Comparison of ENCODE assay signal across 8 cellular contexts in the genomic region with DNA sequence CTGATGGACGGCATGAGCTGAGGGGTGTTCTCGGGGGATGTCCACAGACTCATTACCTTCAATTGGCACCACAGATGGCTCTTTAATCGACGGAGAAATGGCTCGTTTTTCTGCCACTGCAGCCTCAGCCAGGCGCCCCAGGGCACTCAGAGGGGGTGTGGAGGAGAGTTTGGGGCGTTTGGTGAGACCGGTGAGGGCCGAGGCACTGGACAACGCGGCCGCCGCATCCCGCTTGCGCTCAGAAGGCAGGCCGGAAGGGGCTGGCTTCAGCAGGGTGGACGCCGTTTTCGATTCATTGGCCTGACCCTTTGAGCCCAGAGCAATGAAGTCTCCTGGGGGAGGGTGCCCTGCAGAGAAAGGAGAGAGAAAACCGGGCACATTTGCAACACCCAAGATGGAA. TPM values are rescaled to one million over a fixed set of nuclear protein-coding genes. Genes with fewer than 3 reads are reported as not detected.
A peak's percentile ranks its signal among the peaks of the same experiment; 100 is the strongest.
DNase-seq lines count a peak whose midpoint lies in the region; ATAC-seq and TF ChIP-seq lines count a peak whose summit lies in the region.

No MANE protein-coding gene starts in this region.

- POLR2A ChIA-PET in CD8-positive, alpha-beta memory T cell (lab: Charles Lee), result no interaction called here

- no peak overlapping the region for H3K18ac ChIP-seq in neuronal stem cell (ENCODE audit: low read length)

- H3K36me3 Mint-ChIP-seq in CD8-positive, alpha-beta memory T cell, result peaks cover 0 to 39% (median 4%) of the 10 kb centered on the region in 3 donors

- peaks cover 31% of the 10 kb centered on the region for H3K4me1 ChIP-seq in CD8-positive, alpha-beta memory T cell (ENCODE audit: insufficient read depth, low read length)
- H3K4me1 ChIP-seq in OCI-LY1 (ENCODE audit: insufficient read depth, low read length, severe bottlenecking) (peaks cover 42% of the 10 kb centered on the region), endocrine pancreas (ENCODE audit: control insufficient read depth, insufficient read depth, low read length) (no peaks in the 10 kb centered on the region), neuronal stem cell (ENCODE audit: control insufficient read depth in 2 of 2, insufficient read depth in 1 of 2, low read depth in 1 of 2, low read length in 2 of 2) (peaks cover 8 to 15% of the 10 kb centered on the region in 2 donors)

- H2BK5ac ChIP-seq in neuronal stem cell (ENCODE audit: low read length), result no peak overlapping the region

- no peaks in the 10 kb centered on the region for H3K27me3 ChIP-seq in CD8-positive, alpha-beta memory T cell (ENCODE audit: insufficient read depth, low read length, poor library complexity, severe bottlenecking)
- H3K27me3 ChIP-seq in OCI-LY1 (ENCODE audit: insufficient read depth, low read length) (no peaks in the 10 kb centered on the region), endocrine pancreas (ENCODE audit: control insufficient read depth, insufficient read depth, low read length) (no peaks in the 10 kb centered on the region), neuronal stem cell (ENCODE audit: control insufficient read depth in 3 of 3, insufficient read depth in 3 of 3, low read depth in 1 of 3, low read length in 3 of 3) (no peaks in the 10 kb centered on the region)

- no CpG with 5 or more reads among the region's 20 CpGs for WGBS in neuronal stem cell (ENCODE audit: extremely low coverage in 2 of 2, insufficient read length in 2 of 2, insufficient replicate concordance in 1 of 2), 2 donors

- peaks cover 18% of the 10 kb centered on the region for H3K79me1 ChIP-seq in neuronal stem cell (ENCODE audit: low read depth, low read length)

- 0 out of 2 replicates have a peak, but pooled peaks cover 8% of the 10 kb centered on the region for H3K79me2 ChIP-seq in OCI-LY1 (ENCODE audit: insufficient read depth, low read length)

- H3F3A ChIP-seq in OCI-LY1 (ENCODE audit: insufficient read depth, low read length), result 0 out of 2 replicates have a peak, but pooled peaks cover 4% of the 10 kb centered on the region

- no peak for DNase-seq in CD8-positive, alpha-beta memory T cell
- DNase-seq in neuronal stem cell (ENCODE audit: low spot score) (no peak), NCI-H1436 treated with DMSO at 0.1 percent for 48 hours (lab: John Stamatoyannopoulos, UW) (no peak)

- H3K27ac Mint-ChIP-seq in CD8-positive, alpha-beta memory T cell, result peak overlapping the region in 7 of 8 donors; percentile 47 to 89 (median 67)

- H2BK120ac ChIP-seq in neuronal stem cell (ENCODE audit: low read depth, low read length), result no peak overlapping the region

- H3K4me1 Mint-ChIP-seq in CD8-positive, alpha-beta memory T cell, result peaks cover 16 to 44% (median 18%) of the 10 kb centered on the region in 3 donors

- TF ChIP-seq CTCF in OCI-LY1 (IDR thresholded peaks at IDR 0.05; ENCODE audit: low read length), result no peak

- no peak overlapping the region for H2AFZ ChIP-seq in OCI-LY1 (ENCODE audit: low read length)
- no peak overlapping the region for H2AFZ ChIP-seq in neuronal stem cell (ENCODE audit: low read length)

- no peak overlapping the region for H3K4ac ChIP-seq in neuronal stem cell (ENCODE audit: low read length)

- no peak overlapping the region for H3K23ac ChIP-seq in neuronal stem cell (ENCODE audit: low read depth, low read length, poor library complexity)

- no peaks in the 10 kb centered on the region for H3K9me3 ChIP-seq in CD8-positive, alpha-beta memory T cell (ENCODE audit: low read length)
- H3K9me3 ChIP-seq in OCI-LY1 (ENCODE audit: low read length) (no peaks in the 10 kb centered on the region), endocrine pancreas (ENCODE audit: control insufficient read depth, low read length) (no peaks in the 10 kb centered on the region), neuronal stem cell (replicated peaks in 1 of 2; ENCODE audit: control insufficient read depth in 2 of 2, insufficient read depth in 1 of 2, low read depth in 1 of 2, low read length in 2 of 2) (no peaks in the 10 kb centered on the region)

- ATAC-seq in GM19351 (IDR thresholded peaks at IDR 0.05; ENCODE audit: unreplicated experiment), result no peak
- no peak for ATAC-seq in GM18517 (IDR thresholded peaks at IDR 0.05; ENCODE audit: unreplicated experiment)
- no peak for ATAC-seq in HG02610 (IDR thresholded peaks at IDR 0.05; ENCODE audit: unreplicated experiment)

- peak overlapping the region; percentile 90; the same call in 1 of the 2 replicates for H3K9ac ChIP-seq in OCI-LY1 (ENCODE audit: low read length)
- H3K9ac ChIP-seq in endocrine pancreas (ENCODE audit: control insufficient read depth, insufficient read depth, low read length), result peak overlapping the region; percentile 1
- H3K9ac ChIP-seq in neuronal stem cell (ENCODE audit: low read depth, low read length, poor library complexity), result no peak overlapping the region

- H2BK12ac ChIP-seq in neuronal stem cell (ENCODE audit: low read length), result no peak overlapping the region

- H3K4me2 ChIP-seq in OCI-LY1 (ENCODE audit: low read length) (peak overlapping the region; percentile 96), neuronal stem cell (ENCODE audit: insufficient read depth, low read length, poor library complexity, severe bottlenecking) (peak overlapping the region; percentile 96)

- H4K91ac ChIP-seq in neuronal stem cell (ENCODE audit: low read depth, low read length, poor library complexity), result no peak overlapping the region

- no peak overlapping the region for H2BK15ac ChIP-seq in neuronal stem cell (ENCODE audit: low read length)

- no peak overlapping the region for H3K27ac ChIP-seq in CD8-positive, alpha-beta memory T cell (ENCODE audit: low read depth, low read length)
- peak overlapping the region; percentile 25 for H3K27ac ChIP-seq in OCI-LY1 (ENCODE audit: low read depth, low read length, poor library complexity, severe bottlenecking)
- H3K27ac ChIP-seq in neuronal stem cell (replicated peaks; ENCODE audit: low read length), result no peak overlapping the region

- no peaks in the 10 kb centered on the region for H4K20me1 ChIP-seq in OCI-LY1 (ENCODE audit: insufficient read depth, low read length)

- H3K9me3 Mint-ChIP-seq in CD8-positive, alpha-beta memory T cell, result no peaks in the 10 kb centered on the region

- H3K14ac ChIP-seq in neuronal stem cell (ENCODE audit: low read length), result no peak overlapping the region

- no peaks in the 10 kb centered on the region for H3K9me2 ChIP-seq in OCI-LY1 (ENCODE audit: low read depth, low read length)

- H3K4me3 Mint-ChIP-seq in CD8-positive, alpha-beta memory T cell, result peak overlapping the region; percentile 75 to 91 (median 86)

- CTCF ChIA-PET in CD8-positive, alpha-beta memory T cell (lab: Charles Lee), result no interaction called here

- H3K4me3 ChIP-seq in CD8-positive, alpha-beta memory T cell (ENCODE audit: low read length), result peak overlapping the region; percentile 79
- H3K4me3 ChIP-seq in OCI-LY1 (ENCODE audit: low read depth, low read length, poor library complexity, severe bottlenecking) (peak overlapping the region; percentile 97), endocrine pancreas (ENCODE audit: control insufficient read depth, insufficient read depth, low read length) (peak overlapping the region; percentile 19), neuronal stem cell (ENCODE audit: low read length in 2 of 2) (peak overlapping the region in 1 of 2 donors; percentile 96)

- H4K8ac ChIP-seq in neuronal stem cell (ENCODE audit: low read depth, low read length), result no peak overlapping the region

- peaks cover 6% of the 10 kb centered on the region for H3K36me3 ChIP-seq in CD8-positive, alpha-beta memory T cell (ENCODE audit: insufficient read depth, low read length)
- peaks cover 39% of the 10 kb centered on the region for H3K36me3 ChIP-seq in OCI-LY1 (ENCODE audit: insufficient read depth, low read length)
- H3K36me3 ChIP-seq in endocrine pancreas (ENCODE audit: control insufficient read depth, insufficient read depth, low read length), result no peaks in the 10 kb centered on the region
- H3K36me3 ChIP-seq in neuronal stem cell (replicated peaks in 1 of 2; ENCODE audit: control insufficient read depth in 2 of 2, insufficient read depth in 2 of 2, low read length in 2 of 2), result peaks cover 26 to 50% of the 10 kb centered on the region in 2 donors

- no peak overlapping the region for H2AK5ac ChIP-seq in neuronal stem cell (ENCODE audit: low read depth, low read length)

- H3K27me3 Mint-ChIP-seq in CD8-positive, alpha-beta memory T cell, result peaks cover 4 to 8% of the 10 kb centered on the region in 2 donors

RNA-seq across cellular contexts. Expression of a gene that starts 1.3 kb away (rescaled TPM):
- 100 to 1,000 TPM in 1 of 2 experiments, 10 to 100 TPM in 1; 96.6 to 111 TPM for total RNA-seq in CD8-positive, alpha-beta memory T cell
- polyA plus RNA-seq in CD8-positive, alpha-beta memory T cell, result 26.1 TPM
- 25.3 TPM for polyA plus RNA-seq in neuronal stem cell (2013, experiment 1 of 2)
- 24.4 TPM for polyA plus RNA-seq in neuronal stem cell (2013, experiment 2 of 2)

RNA-seq across cellular contexts. Expression of a gene that starts 27.7 kb away (rescaled TPM):
- 10 to 100 TPM; 36.6 to 41.1 TPM for total RNA-seq in CD8-positive, alpha-beta memory T cell
- polyA plus RNA-seq in CD8-positive, alpha-beta memory T cell, result 0.85 TPM
- 4.4 TPM for polyA plus RNA-seq in neuronal stem cell (2013, experiment 1 of 2)
- 4.1 TPM for polyA plus RNA-seq in neuronal stem cell (2013, experiment 2 of 2)

RNA-seq across cellular contexts. Expression of a gene that starts 43.6 kb away (rescaled TPM):
- total RNA-seq in CD8-positive, alpha-beta memory T cell, result 1 to 10 TPM; 2.1 to 2.3 TPM
- polyA plus RNA-seq in CD8-positive, alpha-beta memory T cell, result 0.71 TPM
- 9.4 TPM for polyA plus RNA-seq in neuronal stem cell (2013, experiment 1 of 2)
- polyA plus RNA-seq in neuronal stem cell (2013, experiment 2 of 2), result 10.1 TPM

RNA-seq across cellular contexts. Expression of a gene that starts 53.2 kb away (rescaled TPM):
- total RNA-seq in CD8-positive, alpha-beta memory T cell, result not detected
- not detected for polyA plus RNA-seq in CD8-positive, alpha-beta memory T cell
- 0.32 TPM for polyA plus RNA-seq in neuronal stem cell (2013, experiment 1 of 2)
- polyA plus RNA-seq in neuronal stem cell (2013, experiment 2 of 2), result 0.28 TPM
